Comparison of ENCODE assay signal across 8 cellular contexts in the genomic region with DNA sequence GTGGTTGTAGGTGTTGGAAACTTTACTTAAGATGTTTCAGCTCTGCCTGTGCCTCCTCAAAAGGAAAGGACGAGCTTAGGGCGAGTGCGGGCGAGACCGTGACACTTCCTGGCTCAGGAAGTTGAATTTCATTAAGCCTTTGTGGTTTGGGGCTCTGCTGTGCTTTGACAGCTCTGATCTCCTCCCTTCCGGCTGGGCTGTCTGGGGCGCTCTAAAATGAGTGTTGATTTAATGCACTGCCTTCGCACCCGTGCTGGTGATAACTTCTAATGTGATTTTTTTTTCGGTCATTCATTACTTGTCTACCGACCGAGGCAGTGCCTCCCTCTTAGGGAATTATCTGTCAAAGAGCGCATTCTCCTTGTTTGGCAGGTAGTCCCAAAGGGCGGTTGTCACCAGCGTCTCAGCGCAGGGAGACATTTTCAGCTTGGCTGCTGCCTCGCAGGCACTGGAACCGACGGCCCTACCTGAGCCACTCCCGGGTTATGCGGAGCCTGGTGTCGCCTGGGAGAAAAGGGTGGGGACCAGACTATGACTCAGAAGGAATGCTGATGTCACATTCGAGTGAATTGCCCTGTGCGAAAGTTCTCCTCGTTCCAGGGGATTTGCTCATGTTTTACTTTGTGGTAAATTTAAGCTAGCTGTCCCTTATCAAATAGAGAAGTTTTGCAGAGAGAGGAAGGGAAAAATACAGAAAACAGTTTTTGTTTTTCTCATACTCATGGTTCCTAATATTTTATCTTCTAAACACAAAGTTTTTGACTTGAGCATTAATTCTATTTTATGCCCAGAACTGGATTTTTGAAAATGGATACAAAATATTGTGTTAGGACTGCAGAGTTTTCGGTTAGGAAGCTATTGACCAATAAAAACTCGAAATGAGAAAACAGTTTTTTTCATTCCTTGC. TPM values are rescaled to one million over a fixed set of nuclear protein-coding genes. Genes with fewer than 3 reads are reported as not detected.
A peak's percentile ranks its signal among the peaks of the same experiment; 100 is the strongest.
DNase-seq lines count a peak whose midpoint lies in the region; ATAC-seq, FAIRE-seq and TF ChIP-seq lines count a peak whose summit lies in the region.

No MANE protein-coding gene starts in this region.

- H3K27me3 ChIP-seq in endothelial cell of umbilical vein (ENCODE audit: control insufficient read depth in 2 of 2, insufficient read depth in 2 of 2, low read length in 2 of 2) (no peaks in the 10 kb centered on the region), mucosa of stomach (ENCODE audit: control insufficient read depth, insufficient read depth, low read length) (no peaks in the 10 kb centered on the region)

- H3K36me3 ChIP-seq in endothelial cell of umbilical vein (ENCODE audit: control insufficient read depth in 2 of 2, extremely low read depth in 1 of 2, insufficient read depth in 2 of 2, low read length in 2 of 2) (no peaks in the 10 kb centered on the region), mucosa of stomach (ENCODE audit: control insufficient read depth, insufficient read depth, low read length) (no peaks in the 10 kb centered on the region)

- peak overlapping the region; percentile 94 for H3K4me2 ChIP-seq in endothelial cell of umbilical vein (ENCODE audit: insufficient read depth, low read length)

- dilution Hi-C loops in endothelial cell of umbilical vein (cut with MboI; ENCODE audit: extremely low pct_ligation_motif_present, low sequenced_read_pairs): no loop called here

- TF ChIP-seq POLR2A in endothelial cell of umbilical vein (IDR thresholded peaks at IDR 0.05; ENCODE audit: low read depth, low read length): peak; percentile 52

- H3K4me3 ChIP-seq in endothelial cell of umbilical vein (replicated peaks in 1 of 3; ENCODE audit: insufficient read depth in 1 of 3, low read depth in 1 of 3, low read length in 3 of 3) (peak overlapping the region; percentile 79 to 89 (median 84)), mucosa of stomach (ENCODE audit: low read length) (peak overlapping the region; percentile 79)

- H3K79me2 ChIP-seq in endothelial cell of umbilical vein (ENCODE audit: control insufficient read depth, insufficient read depth, low read length): peaks cover 55% of the 10 kb centered on the region

- H3K9me3 ChIP-seq in endothelial cell of umbilical vein (replicated peaks; ENCODE audit: control insufficient read depth, insufficient read depth, low read length): no peaks in the 10 kb centered on the region
- no peaks in the 10 kb centered on the region for H3K9me3 ChIP-seq in mucosa of stomach (ENCODE audit: control insufficient read depth, low read length)

- peak overlapping the region; percentile 19 for H2AFZ ChIP-seq in endothelial cell of umbilical vein (ENCODE audit: low read depth, low read length)

- no peaks in the 10 kb centered on the region for H3K9me1 ChIP-seq in endothelial cell of umbilical vein (replicated peaks; ENCODE audit: control insufficient read depth, extremely low read depth, insufficient read depth, low read length)

- H3K9ac ChIP-seq in endothelial cell of umbilical vein (replicated peaks; ENCODE audit: extremely low read depth, insufficient read depth, low read length) (peak overlapping the region; percentile 98), mucosa of stomach (ENCODE audit: low read length) (peak overlapping the region; percentile 95)

- CTCF ChIA-PET in endothelial cell of umbilical vein (lab: Charles Lee): interaction anchor here (0.8 to 6.3 kb wide), 10 partner anchors 8 to 34 kb away, joined by 3 to 55 read pairs (median 6); no protein-coding TSS in a partner anchor

- peak; percentile 92 for DNase-seq in AG08395 (ENCODE audit: low spot score)
- peak; percentile 16 for DNase-seq in NK-92 (lab: John Stamatoyannopoulos, UW; ENCODE audit: unreplicated experiment)
- DNase-seq in activated CD8-positive, alpha-beta memory T cell treated with anti-CD3 and anti-CD28 coated beads for 24 hours: peak; percentile 85
- peak; percentile 86 for DNase-seq in endothelial cell of umbilical vein (ENCODE audit: low read depth, low spot score)
- DNase-seq in stimulated activated CD8-positive, alpha-beta memory T cell treated with anti-CD3 and anti-CD28 coated beads, Interleukin-7, amount 100 ng/mL, for 48 hours (ENCODE audit: extremely low read depth in 1 of 2, low read depth in 1 of 2): peak; percentile 39 to 76

- intact Hi-C loops in endothelial cell of umbilical vein (cut with micrococcal nuclease): loop anchor here (2.0 to 10.0 kb wide), 2 partner anchors 30 to 464 kb away; a partner anchor contains a TSS

- BruUV-seq in endothelial cell of umbilical vein (replicated peaks; lab: Mats Ljungman, UMichigan): TSS peak; percentile 86

- H4K20me1 ChIP-seq in endothelial cell of umbilical vein (replicated peaks; ENCODE audit: control insufficient read depth, extremely low read depth, insufficient read depth, low read length): no peaks in the 10 kb centered on the region

- peaks cover 39% of the 10 kb centered on the region for H3K4me1 ChIP-seq in endothelial cell of umbilical vein (ENCODE audit: control insufficient read depth, extremely low read depth, insufficient read depth, low read length)
- peaks cover 19% of the 10 kb centered on the region for H3K4me1 ChIP-seq in mucosa of stomach (ENCODE audit: control insufficient read depth, insufficient read depth, low read length)

- TF ChIP-seq CTCF in endothelial cell of umbilical vein (IDR thresholded peaks at IDR 0.05; ENCODE audit: extremely low read depth in 1 of 2, insufficient read depth in 1 of 2, low read depth in 1 of 2, low read length in 2 of 2): no peak

- POLR2A ChIA-PET in endothelial cell of umbilical vein (lab: Charles Lee): no interaction called here

- ATAC-seq in GM18909 (IDR thresholded peaks at IDR 0.05; ENCODE audit: poor library complexity, unreplicated experiment): peak; percentile 81
- ATAC-seq in HG03135 (IDR thresholded peaks at IDR 0.05; ENCODE audit: unreplicated experiment): peak; percentile 83

- peak overlapping the region; percentile 89 for H3K27ac ChIP-seq in endothelial cell of umbilical vein (ENCODE audit: insufficient read depth, low read depth, low read length)

- FAIRE-seq in endothelial cell of umbilical vein (lab: Jason Lieb, UNC): peak; percentile 71

TF ChIP-seq in endothelial cell of umbilical vein, 7 proteins besides CTCF, POLR2A, EP300 and RAD21:
- TF ChIP-seq JUN (IDR thresholded peaks at IDR 0.05; ENCODE audit: borderline replicate concordance, insufficient read depth, insufficient read length, low read depth) (peak; percentile 66), MYC (IDR thresholded peaks at IDR 0.05; ENCODE audit: low read depth, low read length) (no peak), EZH2 (IDR thresholded peaks at IDR 0.05; ENCODE audit: borderline replicate concordance, low read depth, low read length, severe bottlenecking) (no peak), POLR2AphosphoS5 (IDR thresholded peaks at IDR 0.05; ENCODE audit: insufficient read depth, low read depth, low read length) (peak; percentile 54), GATA2 (IDR thresholded peaks at IDR 0.05; ENCODE audit: insufficient read depth, insufficient read length, low read depth, low read length) (peak; percentile 6), FOS (IDR thresholded peaks at IDR 0.05; ENCODE audit: borderline replicate concordance, insufficient read depth, low read length) (peak; percentile 63)
- TF ChIP-seq, protein P1, sequence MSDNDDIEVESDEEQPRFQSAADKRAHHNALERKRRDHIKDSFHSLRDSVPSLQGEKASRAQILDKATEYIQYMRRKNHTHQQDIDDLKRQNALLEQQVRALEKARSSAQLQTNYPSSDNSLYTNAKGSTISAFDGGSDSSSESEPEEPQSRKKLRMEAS (IDR thresholded peaks at IDR 0.05; ENCODE audit: insufficient read depth, insufficient read length): no peak
TF ChIP-seq in endothelial cell of umbilical vein: peak in this region for 4.

RNA-seq across cellular contexts. Expression of a gene that starts 0.9 kb away (rescaled TPM):
- 50.5 and 64.8 TPM in 2 replicates for total RNA-seq in endothelial cell of umbilical vein
- 31.3 and 35.3 TPM in 2 replicates for polyA plus RNA-seq in endothelial cell of umbilical vein
- polyA plus RNA-seq in endothelial cell of umbilical vein (2011; cell fraction: cytosol; rRNA removed): 31.6 and 33.6 TPM in 2 replicates
- polyA plus RNA-seq in endothelial cell of umbilical vein (2011; cell fraction: nucleus; rRNA removed): 116 and 122 TPM in 2 replicates
- polyA plus RNA-seq in endothelial cell of umbilical vein (2012): 28.0 and 38.8 TPM in 2 replicates
- polyA minus RNA-seq in endothelial cell of umbilical vein: 44.3 and 48.7 TPM in 2 replicates
- polyA minus RNA-seq in endothelial cell of umbilical vein (2011; cell fraction: cytosol; rRNA and poly(A)+ RNA removed): 39.0 TPM
- 72.9 and 85.3 TPM in 2 replicates for polyA minus RNA-seq in endothelial cell of umbilical vein (2011; cell fraction: nucleus; rRNA and poly(A)+ RNA removed)

Comparison
In these comparisons a context has a peak if more than half of its experiments do, and no peak if none do; other contexts are left out.
1. Peak in every context shown above with its lines: DNase-seq, ATAC-seq, H3K4me3 ChIP-seq and H3K27ac ChIP-seq.
2. DNase-seq: peak in every context shown above with its lines; median percentile 92 in AG08395; 86 in endothelial cell of umbilical vein; 85 in activated CD8-positive, alpha-beta memory T cell treated with anti-CD3 and anti-CD28 coated beads for 24 hours; 58 in stimulated activated CD8-positive, alpha-beta memory T cell treated with anti-CD3 and anti-CD28 coated beads, Interleukin-7, amount 100 ng/mL, for 48 hours; 16 in NK-92.